ENCODE assay signal across 2 cellular contexts in genomic region chr5:126846344-126846743, GRCh38.
TF ChIP-seq lines count a peak whose summit lies in the region.

No MANE protein-coding gene starts in this region.

TF ChIP-seq in HCT116, 20 proteins besides CTCF, POLR2A, EP300 and RAD21 (continued from another document):
- no peak for TF ChIP-seq REST (IDR thresholded peaks at IDR 0.05; ENCODE audit: low read depth)
- TF ChIP-seq CBX3 (IDR thresholded peaks at IDR 0.05; ENCODE audit: low read depth), result no peak
- no peak for TF ChIP-seq SIN3A (IDR thresholded peaks at IDR 0.05; ENCODE audit: low read depth)
- TF ChIP-seq YY1 (IDR thresholded peaks at IDR 0.05; ENCODE audit: extremely low read depth, insufficient replicate concordance, low read depth, low read length), result no peak
- TF ChIP-seq EGR1 (IDR thresholded peaks at IDR 0.05; ENCODE audit: low read depth), result no peak
- TF ChIP-seq ZNF274 (IDR thresholded peaks at IDR 0.05; ENCODE audit: low read depth, low read length), result no peak
- TF ChIP-seq EZH2phosphoT487 (IDR thresholded peaks at IDR 0.05; ENCODE audit: borderline replicate concordance), result no peak
- no peak for TF ChIP-seq ATF3 (IDR thresholded peaks at IDR 0.05)
- no peak for TF ChIP-seq MAX (IDR thresholded peaks at IDR 0.05)
- no peak for TF ChIP-seq SP1 (IDR thresholded peaks at IDR 0.05; ENCODE audit: low read depth)
- TF ChIP-seq FOSL1 (IDR thresholded peaks at IDR 0.05; ENCODE audit: low read depth), result no peak
- no peak for TF ChIP-seq ZBTB33 (IDR thresholded peaks at IDR 0.05; ENCODE audit: extremely low read depth, insufficient replicate concordance, low read length)
- TF ChIP-seq ELF1 (IDR thresholded peaks at IDR 0.05; ENCODE audit: borderline replicate concordance, low read depth), result no peak
- no peak for TF ChIP-seq CEBPB (IDR thresholded peaks at IDR 0.05; ENCODE audit: low read depth)
- TF ChIP-seq TCF7L2 (IDR thresholded peaks at IDR 0.05; ENCODE audit: borderline replicate concordance, extremely low read depth, insufficient read depth, insufficient read length), result no peak
- TF ChIP-seq JUND (IDR thresholded peaks at IDR 0.05), result no peak

TF ChIP-seq in H1, 55 proteins besides CTCF, POLR2A, EP300 and RAD21 (continued from another document):
- TF ChIP-seq NRF1 (IDR thresholded peaks at IDR 0.05; ENCODE audit: low read depth, low read length) (no peak), SUZ12 (IDR thresholded peaks at IDR 0.05; ENCODE audit: low read length) (no peak), E2F6 (IDR thresholded peaks at IDR 0.05) (no peak), BCL11A (IDR thresholded peaks at IDR 0.05; ENCODE audit: low read depth in 2 of 2, low read length in 2 of 2) (no peak), USF2 (IDR thresholded peaks at IDR 0.05; ENCODE audit: low read length) (no peak), CHD2 (IDR thresholded peaks at IDR 0.05; ENCODE audit: low read length) (no peak)
